1 cellular context compared by ENCODE assay signal in genomic region chr13:100532090-100532766, GRCh38.
TF ChIP-seq lines count a peak whose summit lies in the region.

No MANE protein-coding gene starts in this region.

TF ChIP-seq in GM23338, 12 proteins besides CTCF, POLR2A, EP300 and RAD21 (continued from another document):
- TF ChIP-seq ZNF462 (CRISPR knock-in tag; IDR thresholded peaks at IDR 0.05): no peak
- TF ChIP-seq REST (IDR thresholded peaks at IDR 0.05; ENCODE audit: unreplicated experiment): no peak
- no peak for TF ChIP-seq ZNF331 (CRISPR knock-in tag; IDR thresholded peaks at IDR 0.05; ENCODE audit: low read depth)
- TF ChIP-seq STAT1 (IDR thresholded peaks at IDR 0.05; ENCODE audit: unreplicated experiment): no peak
TF ChIP-seq in GM23338: peak in this region for 0.
